ENCODE assay signal across 16 cellular contexts in genomic region chr12:132477009-132477702, GRCh38. TPM values are rescaled to one million over a fixed set of nuclear protein-coding genes. Genes with fewer than 3 reads are reported as not detected.
DNase-seq lines count a peak whose midpoint lies in the region; ATAC-seq, FAIRE-seq and TF ChIP-seq lines count a peak whose summit lies in the region.
"Had no signal": no experiment of that assay in that cellular context is flagged by ENCODE, and none has a peak within 500 bp of the region (broad histone marks: within the 10 kb centered on the region; RNA-seq: fewer than 3 reads in every experiment).

No MANE protein-coding gene starts in this region.

- no peak for TF ChIP-seq CTCF in natural killer cell (IDR thresholded peaks at IDR 0.05)
- TF ChIP-seq CTCF in brain microvascular endothelial cell (IDR thresholded peaks at IDR 0.05; ENCODE audit: low read depth, low read length, missing control alignments) = no peak

- H3K4me3 Mint-ChIP-seq in activated CD4-positive, alpha-beta T cell treated with anti-CD3 and anti-CD28 coated beads, Interleukin-2, amount 10 ng/mL, durations not matched to agents 24 days and 14 days = peak overlapping the region; percentile 59
- peak overlapping the region; percentile 45 for H3K4me3 Mint-ChIP-seq in activated CD8-positive, alpha-beta T cell treated with anti-CD3 and anti-CD28 coated beads, Interleukin-2, amount 10 ng/mL, durations not matched to agents 7 days and 5 days
- H3K4me3 Mint-ChIP-seq in natural killer cell = peak overlapping the region; percentile 81
- H3K4me3 Mint-ChIP-seq: brain, endodermal cell had no signal

- H3K27ac ChIP-seq in brain microvascular endothelial cell = no peak overlapping the region
- H3K27ac ChIP-seq: ovary had no signal

- peaks cover 13% of the 10 kb centered on the region for H3K27me3 ChIP-seq in brain microvascular endothelial cell (replicated peaks)
- H3K27me3 ChIP-seq: ovary had no signal

- no peak overlapping the region for H3K4me3 ChIP-seq in brain microvascular endothelial cell (ENCODE audit: low read depth, low read length)
- H3K4me3 ChIP-seq: ovary had no signal

- in situ Hi-C loops in brain microvascular endothelial cell (cut with HindIII; ENCODE audit: low pct_ligation_motif_present, low sequenced_read_pairs) = no loop called here

- no peaks in the 10 kb centered on the region for H3K36me3 Mint-ChIP-seq in activated CD4-positive, alpha-beta T cell treated with anti-CD3 and anti-CD28 coated beads, Interleukin-2, amount 10 ng/mL, durations not matched to agents 24 days and 14 days (ENCODE audit: low read depth)
- H3K36me3 Mint-ChIP-seq in activated CD8-positive, alpha-beta T cell treated with anti-CD3 and anti-CD28 coated beads, Interleukin-2, amount 10 ng/mL, durations not matched to agents 7 days and 5 days (ENCODE audit: low read depth) = peaks cover 3% of the 10 kb centered on the region
- H3K36me3 Mint-ChIP-seq in natural killer cell = no peaks in the 10 kb centered on the region

- DNase-seq in activated CD4-positive, alpha-beta T cell treated with anti-CD3 and anti-CD28 coated beads, Interleukin-2, amount 10 ng/mL, durations not matched to agents 24 days and 14 days = peak; percentile 72
- no peak for DNase-seq in activated CD4-positive, alpha-beta T cell treated with anti-CD3 and anti-CD28 coated beads, Interleukin-2, amount 50 U/mL, for 1 hour
- DNase-seq in LHCN-M2 (ENCODE audit: low read depth) (peak; percentile 78), natural killer cell (no peak), HTR-8/SVneo (ENCODE audit: insufficient read length, low spot score) (no peak), brain microvascular endothelial cell (no peak), GOT3 (lab: John Stamatoyannopoulos, UW) (no peak)
- DNase-seq in activated CD8-positive, alpha-beta T cell treated with anti-CD3 and anti-CD28 coated beads, Interleukin-2, amount 10 ng/mL, durations not matched to agents 7 days and 5 days = peak; percentile 58
- DNase-seq: activated gamma-delta T cell, endodermal cell, foreskin melanocyte, NCI-H1105, NCI-H226, SW 1271 had no signal

- no peak for FAIRE-seq in HTR-8/SVneo (lab: Jason Lieb, UNC)

- ATAC-seq in activated CD8-positive, alpha-beta T cell treated with anti-CD3 and anti-CD28 coated beads, Interleukin-2, amount 10 ng/mL, durations not matched to agents 7 days and 5 days = peak; percentile 28
- ATAC-seq in natural killer cell = peak; percentile 17 to 25 (median 18)

- POLR2A ChIA-PET in activated CD8-positive, alpha-beta T cell treated with anti-CD3 and anti-CD28 coated beads, Interleukin-2, amount 10 ng/mL, durations not matched to agents 7 days and 5 days (lab: Charles Lee) = interaction anchor here (0.6 to 1.5 kb wide), 3 partner anchors 9 to 19 kb away, joined by 3 to 7 read pairs (median 7); no protein-coding TSS in a partner anchor

- H3K9me3 Mint-ChIP-seq in activated CD4-positive, alpha-beta T cell treated with anti-CD3 and anti-CD28 coated beads, Interleukin-2, amount 10 ng/mL, durations not matched to agents 24 days and 14 days = no peaks in the 10 kb centered on the region
- no peaks in the 10 kb centered on the region for H3K9me3 Mint-ChIP-seq in activated CD8-positive, alpha-beta T cell treated with anti-CD3 and anti-CD28 coated beads, Interleukin-2, amount 10 ng/mL, durations not matched to agents 7 days and 5 days (ENCODE audit: insufficient read depth)
- no peaks in the 10 kb centered on the region for H3K9me3 Mint-ChIP-seq in natural killer cell

- CTCF ChIA-PET in activated CD8-positive, alpha-beta T cell treated with anti-CD3 and anti-CD28 coated beads, Interleukin-2, amount 10 ng/mL, durations not matched to agents 7 days and 5 days (lab: Charles Lee) = interaction anchor here (1.1 to 2.3 kb wide), 2 partner anchors 16 to 62 kb away, joined by 4 to 9 read pairs; no protein-coding TSS in a partner anchor

- peaks cover 27% of the 10 kb centered on the region for H3K4me1 Mint-ChIP-seq in activated CD4-positive, alpha-beta T cell treated with anti-CD3 and anti-CD28 coated beads, Interleukin-2, amount 10 ng/mL, durations not matched to agents 24 days and 14 days
- peaks cover 28% of the 10 kb centered on the region for H3K4me1 Mint-ChIP-seq in activated CD8-positive, alpha-beta T cell treated with anti-CD3 and anti-CD28 coated beads, Interleukin-2, amount 10 ng/mL, durations not matched to agents 7 days and 5 days (ENCODE audit: low read depth)
- peaks cover 11 to 34% of the 10 kb centered on the region in 2 donors for H3K4me1 Mint-ChIP-seq in natural killer cell
- H3K4me1 Mint-ChIP-seq: brain, endodermal cell had no signal

- intact Hi-C loops in activated CD4-positive, alpha-beta T cell treated with anti-CD3 and anti-CD28 coated beads, Interleukin-2, amount 10 ng/mL, durations not matched to agents 24 days and 14 days (cut with micrococcal nuclease) = loop anchor here (1.0 kb wide), 1 partner anchor 12 kb away; no protein-coding TSS in a partner anchor
- intact Hi-C loops in natural killer cell (cut with micrococcal nuclease) = no loop called here

- no peak overlapping the region for H3K27ac Mint-ChIP-seq in activated CD4-positive, alpha-beta T cell treated with anti-CD3 and anti-CD28 coated beads, Interleukin-2, amount 10 ng/mL, durations not matched to agents 24 days and 14 days
- peak overlapping the region; percentile 85 for H3K27ac Mint-ChIP-seq in activated CD8-positive, alpha-beta T cell treated with anti-CD3 and anti-CD28 coated beads, Interleukin-2, amount 10 ng/mL, durations not matched to agents 7 days and 5 days
- peak overlapping the region in 1 of 2 donors; percentile 80 for H3K27ac Mint-ChIP-seq in natural killer cell
- H3K27ac Mint-ChIP-seq: brain, endodermal cell had no signal

- H3K27me3 Mint-ChIP-seq in activated CD4-positive, alpha-beta T cell treated with anti-CD3 and anti-CD28 coated beads, Interleukin-2, amount 10 ng/mL, durations not matched to agents 24 days and 14 days = peaks cover 2% of the 10 kb centered on the region
- H3K27me3 Mint-ChIP-seq in activated CD8-positive, alpha-beta T cell treated with anti-CD3 and anti-CD28 coated beads, Interleukin-2, amount 10 ng/mL, durations not matched to agents 7 days and 5 days (ENCODE audit: low read depth) = no peaks in the 10 kb centered on the region
- peaks cover 0 to 13% of the 10 kb centered on the region in 2 donors for H3K27me3 Mint-ChIP-seq in natural killer cell (ENCODE audit: low read depth in 2 of 2)

- H3K36me3 ChIP-seq in brain microvascular endothelial cell (replicated peaks) = no peaks in the 10 kb centered on the region
- H3K36me3 ChIP-seq: ovary had no signal

RNA-seq across cellular contexts. Expression of gene FBRSL1, which starts 12.8 kb away (rescaled TPM):
- 91.3 and 96.1 TPM in 2 replicates for total RNA-seq in activated CD4-positive, alpha-beta T cell treated with anti-CD3 and anti-CD28 coated beads, Interleukin-2, amount 10 ng/mL, durations not matched to agents 24 days and 14 days
- total RNA-seq in LHCN-M2 (2014; rRNA removed) (6.1 and 12.0 TPM in 2 replicates), natural killer cell (10 to 100 TPM; 67.5 to 78.0 (median 76.2) TPM)
- polyA plus RNA-seq in LHCN-M2 (2012) = 6.5 TPM
- total RNA-seq in activated CD8-positive, alpha-beta T cell treated with anti-CD3 and anti-CD28 coated beads, Interleukin-2, amount 10 ng/mL, durations not matched to agents 7 days and 5 days = 10 to 100 TPM; 51.2 to 58.5 TPM

Comparison
In these comparisons a context has a peak if more than half of its experiments do, and no peak if none do; other contexts are left out.
1. DNase-seq: peak in activated CD4-positive, alpha-beta T cell treated with anti-CD3 and anti-CD28 coated beads, Interleukin-2, amount 10 ng/mL, durations not matched to agents 24 days and 14 days (single experiment), LHCN-M2 (single experiment) and activated CD8-positive, alpha-beta T cell treated with anti-CD3 and anti-CD28 coated beads, Interleukin-2, amount 10 ng/mL, durations not matched to agents 7 days and 5 days (single experiment); none in activated CD4-positive, alpha-beta T cell treated with anti-CD3 and anti-CD28 coated beads, Interleukin-2, amount 50 U/mL, for 1 hour (single experiment), natural killer cell (single experiment), HTR-8/SVneo (single experiment), brain microvascular endothelial cell (single experiment) and GOT3 (single experiment).
2. Peak in every context shown above with its lines, with median percentiles within 50 percentile points of each other: H3K4me3 Mint-ChIP-seq.